Comparison of ENCODE assay signal across 8 cellular contexts in genomic region chr7:75642810-75643486, GRCh38.
DNase-seq lines count a peak whose midpoint lies in the region; ATAC-seq lines count a peak whose summit lies in the region.

No MANE protein-coding gene starts in this region.

- intact Hi-C loops in right cardiac atrium (cut with DNase I), result loop anchor here in 1 of 4 donors (10.0 kb wide), 1 partner anchor 62 kb away; no protein-coding TSS in a partner anchor

- H3K27me3 ChIP-seq in right cardiac atrium (ENCODE audit: control insufficient read depth, insufficient read depth), result no peaks in the 10 kb centered on the region

- no peak overlapping the region for H3K27ac ChIP-seq in right cardiac atrium (ENCODE audit: low read length)

- DNase-seq in DMS 273 treated with DMSO at 0.1 percent for 48 hours (lab: John Stamatoyannopoulos, UW) (peak; percentile 28), SIG-M5 (lab: John Stamatoyannopoulos, UW) (peak; percentile 41), right cardiac atrium (peak in 2 of 3 donors; percentile 35 to 68)
- DNase-seq in activated gamma-delta T cell treated with anti-CD3 and anti-CD28 coated beads, Interleukin-2, amount 50 U/mL, for 16 hours (ENCODE audit: low read depth), result peak; percentile 32
- DNase-seq in stimulated activated CD4-positive, alpha-beta T cell treated with anti-CD3 and anti-CD28 coated beads, Interleukin-12 subunit alpha, Interleukin-12 subunit beta, amount 100 ng/mL, for 4 hours, result peak; percentile 48

- no peaks in the 10 kb centered on the region for H3K4me1 ChIP-seq in right cardiac atrium (ENCODE audit: control insufficient read depth, insufficient read depth, low read length)

- no peak overlapping the region for H3K4me3 ChIP-seq in right cardiac atrium (ENCODE audit: low read length)

- ATAC-seq in HG02981 (IDR thresholded peaks at IDR 0.05; ENCODE audit: unreplicated experiment) (peak; percentile 56), right cardiac atrium (peak in 1 of 2 donors; percentile 40), HG03108 (IDR thresholded peaks at IDR 0.05; ENCODE audit: unreplicated experiment) (no peak), GM18511 (IDR thresholded peaks at IDR 0.05; ENCODE audit: unreplicated experiment) (no peak)

- no peaks in the 10 kb centered on the region for H3K9me3 ChIP-seq in right cardiac atrium (ENCODE audit: control insufficient read depth, low read length)

- 65% methylated on average over 9 of the region's 9 CpGs for WGBS in right cardiac atrium
